16 cellular contexts compared by ENCODE assay signal in genomic region chr10:17101910-17102266, GRCh38. TPM values are rescaled to one million over a fixed set of nuclear protein-coding genes. Genes with fewer than 3 reads are reported as not detected.
A peak's percentile ranks its signal among the peaks of the same experiment; 100 is the strongest.
DNase-seq lines count a peak whose midpoint lies in the region; ATAC-seq, FAIRE-seq and TF ChIP-seq lines count a peak whose summit lies in the region.
"Had no signal": no experiment of that assay in that cellular context is flagged by ENCODE, and none has a peak within 500 bp of the region (broad histone marks: within the 10 kb centered on the region; RNA-seq: fewer than 3 reads in every experiment).

No MANE protein-coding gene starts in this region.

- CTCF ChIA-PET in K562 (lab: Yijun Ruan, JAX; ENCODE audit: low intra/inter-chr PET ratio) (no interaction called here), HepG2 (lab: Yijun Ruan, JAX; ENCODE audit: low intra/inter-chr PET ratio, low total read pairs) (no interaction called here)

- H3K27me3 ChIP-seq in heart left ventricle (no peaks in the 10 kb centered on the region), right atrium auricular region (no peaks in the 10 kb centered on the region), K562 (ENCODE audit: control insufficient read depth in 2 of 2, insufficient read depth in 2 of 2, low read length in 2 of 2) (no peaks in the 10 kb centered on the region), HepG2 (ENCODE audit: control insufficient read depth in 1 of 2, insufficient read depth in 2 of 2, low read length in 2 of 2) (no peaks in the 10 kb centered on the region), ovary (no peaks in the 10 kb centered on the region)

- H3K9me3 ChIP-seq in heart left ventricle = peaks cover 0 to 8% (median 0%) of the 10 kb centered on the region in 12 donors
- no peaks in the 10 kb centered on the region for H3K9me3 ChIP-seq in right atrium auricular region
- H3K9me3 ChIP-seq in K562 (replicated peaks; ENCODE audit: control insufficient read depth, insufficient read depth, low read depth, low read length) = no peaks in the 10 kb centered on the region
- H3K9me3 ChIP-seq in HepG2 (ENCODE audit: low read length) = no peaks in the 10 kb centered on the region
- H3K9me3 ChIP-seq in ovary = no peaks in the 10 kb centered on the region

- no peak overlapping the region for H3K4me3 ChIP-seq in heart left ventricle
- H3K4me3 ChIP-seq in right atrium auricular region = no peak overlapping the region
- H3K4me3 ChIP-seq in K562 = no peak overlapping the region
- H3K4me3 ChIP-seq in HepG2 (replicated peaks in 1 of 3; ENCODE audit: insufficient read depth in 1 of 3, low read depth in 2 of 3, low read length in 3 of 3) = no peak overlapping the region
- H3K4me3 ChIP-seq in ovary = no peak overlapping the region

- H3K27ac ChIP-seq in heart left ventricle (peak overlapping the region in 8 of 12 donors; percentile 1 to 67 (median 41)), right atrium auricular region (no peak overlapping the region), K562 (ENCODE audit: extremely low read depth, low read depth, low read length) (no peak overlapping the region), HepG2 (ENCODE audit: extremely low read length, insufficient read depth, low read length) (no peak overlapping the region), ovary (no peak overlapping the region)

- no peaks in the 10 kb centered on the region for H3K9me3 Mint-ChIP-seq in type B pancreatic cell
- H3K9me3 Mint-ChIP-seq in stimulated activated naive CD8-positive, alpha-beta T cell treated with anti-CD3 and anti-CD28 coated beads, Interleukin-15, amount 100 ng/mL, for 72 hours = no peaks in the 10 kb centered on the region

- intact Hi-C loops in heart left ventricle (cut with DNase I) = no loop called here
- intact Hi-C loops in K562 (cut with micrococcal nuclease) = loop anchor here (10.0 kb wide), 1 partner anchor 147 kb away; no protein-coding TSS in a partner anchor
- intact Hi-C loops in HepG2 (cut with micrococcal nuclease; ENCODE audit: unreplicated experiment) = no loop called here
- intact Hi-C loops in ovary (cut with DNase I) = loop anchor here in 1 of 4 donors (5.0 kb wide), 1 partner anchor 125 kb away; the partner anchor contains the start of gene VIM

- no TSS peak for BruUV-seq in K562 (replicated peaks; lab: Mats Ljungman, UMichigan)
- no TSS peak for BruUV-seq in HepG2 (replicated peaks; lab: Mats Ljungman, UMichigan)

- H3K9me1 ChIP-seq in K562 (ENCODE audit: control insufficient read depth, insufficient read depth, low read length) = no peaks in the 10 kb centered on the region

- H3K4me2 ChIP-seq in K562 (ENCODE audit: insufficient read depth, low read length) (no peak overlapping the region), HepG2 (ENCODE audit: low read depth, low read length) (peak overlapping the region; percentile 32; the same call in 1 of the 2 replicates)

- TF ChIP-seq RAD21 in K562 (CRISPR knock-in tag; conservative IDR thresholded peaks at IDR 0.05 in 1 of 2, IDR thresholded peaks at IDR 0.05 in 1 of 2) = no peak
- TF ChIP-seq RAD21 in HepG2 (CRISPR knock-in tag; IDR thresholded peaks at IDR 0.05) = no peak

- H3K9ac ChIP-seq in K562 (ENCODE audit: insufficient read depth in 1 of 2, low read depth in 2 of 2, low read length in 2 of 2) = no peak overlapping the region
- no peak overlapping the region for H3K9ac ChIP-seq in HepG2 (ENCODE audit: insufficient read depth, low read depth, low read length)

- H3K36me3 Mint-ChIP-seq in type B pancreatic cell = no peaks in the 10 kb centered on the region

- peaks cover 7% of the 10 kb centered on the region for H3K4me1 Mint-ChIP-seq in type B pancreatic cell (ENCODE audit: unreplicated experiment)
- no peaks in the 10 kb centered on the region for H3K4me1 Mint-ChIP-seq in stimulated activated naive CD8-positive, alpha-beta T cell treated with anti-CD3 and anti-CD28 coated beads, Interleukin-15, amount 100 ng/mL, for 72 hours

- no peaks in the 10 kb centered on the region for H4K20me1 ChIP-seq in K562 (replicated peaks; ENCODE audit: control insufficient read depth, insufficient read depth, low read length)
- H4K20me1 ChIP-seq in HepG2 (ENCODE audit: insufficient read depth, low read length) = no peaks in the 10 kb centered on the region

- no peak for TF ChIP-seq EP300 in K562 (IDR thresholded peaks at IDR 0.05; ENCODE audit: low read length)
- no peak for TF ChIP-seq EP300 in HepG2 (IDR thresholded peaks at IDR 0.05; ENCODE audit: low read depth in 2 of 2, low read length in 2 of 2)
- no peak for TF ChIP-seq EP300 in HepG2 (CRISPR knock-in tag; IDR thresholded peaks at IDR 0.05; ENCODE audit: borderline replicate concordance)
- TF ChIP-seq EP300 in ovary (IDR thresholded peaks at IDR 0.05) = no peak

- H3K27ac Mint-ChIP-seq in type B pancreatic cell = peak overlapping the region; percentile 30
- no peak overlapping the region for H3K27ac Mint-ChIP-seq in stimulated activated naive CD8-positive, alpha-beta T cell treated with anti-CD3 and anti-CD28 coated beads, Interleukin-15, amount 100 ng/mL, for 72 hours

- no peak for DNase-seq in heart left ventricle
- DNase-seq in right atrium auricular region (ENCODE audit: low spot score) = no peak
- DNase-seq in K562 (ENCODE audit: extremely low read depth in 1 of 4, low spot score in 3 of 4) = no peak
- no peak for DNase-seq in HepG2 (ENCODE audit: low spot score)
- no peak for DNase-seq in type B pancreatic cell (ENCODE audit: extremely low spot score, unreplicated experiment)
- DNase-seq in NCI-H2196 treated with DMSO at 0.1 percent for 48 hours (lab: John Stamatoyannopoulos, UW; ENCODE audit: unreplicated experiment) = no peak
- DNase-seq in ovary = no peak
- no peak for DNase-seq in stimulated activated naive CD8-positive, alpha-beta T cell treated with anti-CD3 and anti-CD28 coated beads, Interleukin-15, amount 100 ng/mL, for 72 hours
- DNase-seq: 8988T, C1 segment of cervical spinal cord, Kasumi-1, NCI-H1417, NCI-H1930, NCI-H2171, NCI-H82 had no signal

- H3K4me1 ChIP-seq in heart left ventricle (peaks cover 0 to 17% (median 0%) of the 10 kb centered on the region in 12 donors), right atrium auricular region (no peaks in the 10 kb centered on the region), K562 (replicated peaks in 1 of 2; ENCODE audit: control insufficient read depth in 2 of 2, insufficient read depth in 2 of 2, low read length in 2 of 2) (no peaks in the 10 kb centered on the region), HepG2 (ENCODE audit: insufficient read depth, low read length) (peaks cover 9% of the 10 kb centered on the region), ovary (ENCODE audit: insufficient read depth) (no peaks in the 10 kb centered on the region)

- TF ChIP-seq CTCF in heart left ventricle (IDR thresholded peaks at IDR 0.05) (no peak), right atrium auricular region (IDR thresholded peaks at IDR 0.05) (no peak), K562 (IDR thresholded peaks at IDR 0.05 in 2 of 3, conservative IDR thresholded peaks at IDR 0.05 in 1 of 3; ENCODE audit: insufficient read depth in 2 of 3, low read depth in 1 of 3, low read length in 3 of 3) (no peak), HepG2 (CRISPR knock-in tag; IDR thresholded peaks at IDR 0.05) (no peak), type B pancreatic cell (conservative IDR thresholded peaks at IDR 0.05) (no peak), ovary (IDR thresholded peaks at IDR 0.05) (no peak)

- POLR2A ChIA-PET in K562 (lab: Yijun Ruan, JAX) (interaction anchor here (1.1 kb wide), 1 partner anchor 26 kb away, joined by 3 read pairs; no protein-coding TSS in a partner anchor), HepG2 (lab: Yijun Ruan, JAX) (no interaction called here)

- no peak for ATAC-seq in heart left ventricle
- ATAC-seq in K562 = no peak
- ATAC-seq in HepG2 = peak; percentile 31; the same call in 2 of the 3 replicates
- no peak for ATAC-seq in stimulated activated naive CD8-positive, alpha-beta T cell treated with anti-CD3 and anti-CD28 coated beads, Interleukin-15, amount 100 ng/mL, for 72 hours

- H3K36me3 ChIP-seq in heart left ventricle = no peaks in the 10 kb centered on the region
- no peaks in the 10 kb centered on the region for H3K36me3 ChIP-seq in right atrium auricular region
- H3K36me3 ChIP-seq in K562 (ENCODE audit: control insufficient read depth, insufficient read depth, low read length) = no peaks in the 10 kb centered on the region
- H3K36me3 ChIP-seq in HepG2 (replicated peaks in 1 of 2; ENCODE audit: control insufficient read depth in 1 of 2, insufficient read depth in 2 of 2, low read length in 2 of 2) = no peaks in the 10 kb centered on the region
- no peaks in the 10 kb centered on the region for H3K36me3 ChIP-seq in ovary

- H2AFZ ChIP-seq in K562 (ENCODE audit: low read depth, low read length) (0 out of 2 replicates have a peak overlapping the region, but pooled peaks have one; percentile 0), HepG2 (ENCODE audit: low read length) (no peak overlapping the region)

- no peak for TF ChIP-seq POLR2A in heart left ventricle (IDR thresholded peaks at IDR 0.05)
- TF ChIP-seq POLR2A in K562 (conservative IDR thresholded peaks at IDR 0.05) = no peak
- no peak for TF ChIP-seq POLR2A in HepG2 (IDR thresholded peaks at IDR 0.05; ENCODE audit: insufficient read depth in 1 of 2, low read depth in 2 of 2, low read length in 2 of 2)
- TF ChIP-seq POLR2A in ovary (IDR thresholded peaks at IDR 0.05) = no peak

- in situ Hi-C loops in K562 (cut with MboI) = no loop called here
- in situ Hi-C loops in HepG2 (cut with HindIII; ENCODE audit: extremely low pct_ligation_motif_present, low pct_unique_long_range_greater_than_20kb) = no loop called here

- FAIRE-seq in K562 (lab: Jason Lieb, UNC) (no peak), HepG2 (lab: Jason Lieb, UNC) (no peak)
- FAIRE-seq: H54 had no signal

- no peak overlapping the region for H3K4me3 Mint-ChIP-seq in type B pancreatic cell
- no peak overlapping the region for H3K4me3 Mint-ChIP-seq in stimulated activated naive CD8-positive, alpha-beta T cell treated with anti-CD3 and anti-CD28 coated beads, Interleukin-15, amount 100 ng/mL, for 72 hours

- no peaks in the 10 kb centered on the region for H3K79me2 ChIP-seq in K562 (ENCODE audit: control insufficient read depth, insufficient read depth, low read length)
- H3K79me2 ChIP-seq in HepG2 (ENCODE audit: insufficient read depth, low read length) = no peaks in the 10 kb centered on the region

- no peaks in the 10 kb centered on the region for H3K27me3 Mint-ChIP-seq in type B pancreatic cell
- no peaks in the 10 kb centered on the region for H3K27me3 Mint-ChIP-seq in stimulated activated naive CD8-positive, alpha-beta T cell treated with anti-CD3 and anti-CD28 coated beads, Interleukin-15, amount 100 ng/mL, for 72 hours

RNA-seq across cellular contexts. Expression of gene CUBN, which starts 27.7 kb away (rescaled TPM):
- total RNA-seq in heart left ventricle (1 to 10 TPM in 2 of 9 donors, under 1 TPM in 7; 0.28 to 1.5 (median 0.51) TPM), right atrium auricular region (under 1 TPM; 0.15 to 0.94 TPM), K562 (2014; rRNA removed) (0.08 and 0.09 TPM in 2 replicates), K562 (2014; rRNA removed; fragmentation: Illumina TruSeq; extraction: Trizol) (0.13 and 0.33 TPM in 2 replicates), K562 (2015; rRNA removed; fragmentation: Illumina TruSeq; extraction: Trizol) (0.22 and 0.23 TPM in 2 replicates), K562 (2021) (0.09 and 0.22 TPM in 2 replicates), HepG2 (2016; rRNA removed; fragmentation: Illumina TruSeq; extraction: Trizol) (0.08 and 0.27 TPM in 2 replicates), type B pancreatic cell (ENCODE audit: low replicate concordance) (1.0 and 2.2 TPM in 2 replicates), ovary (1 to 10 TPM; 3.5 to 5.8 (median 4.6) TPM)
- polyA plus RNA-seq in heart left ventricle (under 1 TPM; 0.07 to 0.27 TPM), K562 (2011; rRNA removed) (0.18 and 0.22 TPM in 2 replicates), K562 (2014; fragmentation: Illumina TruSeq; extraction: Trizol) (0.09 and 0.17 TPM in 2 replicates), K562 (2014; fragmentation: Nextera tagmentation; extraction: Ambion mirVana) (under 1 TPM; 0.04 TPM), K562 (2014; rRNA removed) (0.09 and 0.61 TPM in 2 replicates), HepG2 (2011; rRNA removed) (0.17 and 0.32 TPM in 2 replicates), ovary (1 to 10 TPM; 1.9 to 3.5 TPM)
- total RNA-seq in K562 (2011; cell fraction: chromatin; rRNA removed; ENCODE audit: low replicate concordance) = 0.55 and 0.67 TPM in 2 replicates
- 0.50 and 0.79 TPM in 2 replicates for total RNA-seq in K562 (2011; cell fraction: nucleolus; rRNA removed)
- 0.38 and 0.95 TPM in 2 replicates for total RNA-seq in K562 (2011; cell fraction: nucleoplasm; rRNA removed)
- 0.03 and 0.07 TPM in 2 replicates for polyA plus RNA-seq in K562 (2011; cell fraction: cytosol; rRNA removed)
- 0.48 and 1.2 TPM in 2 replicates for polyA plus RNA-seq in K562 (2011; cell fraction: nucleus; rRNA removed)
- polyA plus RNA-seq in K562 (2012) = 0.12 and 0.79 TPM in 2 replicates
- 0.48 and 0.67 TPM in 2 replicates for polyA minus RNA-seq in K562 (2011; rRNA and poly(A)+ RNA removed)
- not detected in 2 replicates for polyA minus RNA-seq in K562 (2011; cell fraction: cytosol; rRNA and poly(A)+ RNA removed)
- 0.40 and 1.6 TPM in 2 replicates for polyA minus RNA-seq in K562 (2011; cell fraction: nucleus; rRNA and poly(A)+ RNA removed)
- 0.10 TPM in 1 of 2 replicates, not detected in the other for total RNA-seq in HepG2 (2016; cell fraction: cytosol; rRNA removed; fragmentation: Illumina TruSeq; extraction: Trizol; ENCODE audit: low read depth)
- 0.06 and 0.35 TPM in 2 replicates for total RNA-seq in HepG2 (2016; cell fraction: insoluble cytoplasmic fraction; rRNA removed; fragmentation: Illumina TruSeq; extraction: Trizol)
- 0.12 and 0.21 TPM in 2 replicates for total RNA-seq in HepG2 (2016; cell fraction: membrane; rRNA removed; fragmentation: Illumina TruSeq; extraction: Trizol)
- total RNA-seq in HepG2 (2016; cell fraction: nucleus; rRNA removed; fragmentation: Illumina TruSeq; extraction: Trizol) = 0.50 and 0.56 TPM in 2 replicates
- polyA plus RNA-seq in HepG2 (2011; cell fraction: cytosol; rRNA removed) = 0.05 and 0.06 TPM in 2 replicates
- polyA plus RNA-seq in HepG2 (2011; cell fraction: nucleus; rRNA removed) = 0.24 and 0.43 TPM in 2 replicates
- 0.01 and 0.03 TPM in 2 replicates for polyA plus RNA-seq in HepG2 (2012)
- polyA plus RNA-seq in HepG2 (2016; cell fraction: cytosol; fragmentation: Illumina TruSeq; extraction: Trizol; ENCODE audit: low read depth) = 0.05 TPM in 1 of 2 replicates, not detected in the other
- polyA plus RNA-seq in HepG2 (2016; cell fraction: insoluble cytoplasmic fraction; fragmentation: Illumina TruSeq; extraction: Trizol; ENCODE audit: low read depth) = 0.02 TPM in 1 of 2 replicates, not detected in the other
- not detected in 2 replicates for polyA plus RNA-seq in HepG2 (2016; cell fraction: membrane; fragmentation: Illumina TruSeq; extraction: Trizol; ENCODE audit: low read depth)
- polyA plus RNA-seq in HepG2 (2016; cell fraction: nucleus; fragmentation: Illumina TruSeq; extraction: Trizol; ENCODE audit: insufficient read depth, low read depth) = 0.48 and 0.52 TPM in 2 replicates
- 0.07 and 0.24 TPM in 2 replicates for polyA minus RNA-seq in HepG2 (2011; rRNA and poly(A)+ RNA removed; ENCODE audit: low replicate concordance)
- 0.10 TPM in 1 of 2 replicates, not detected in the other for polyA minus RNA-seq in HepG2 (2011; cell fraction: cytosol; rRNA and poly(A)+ RNA removed)
- polyA minus RNA-seq in HepG2 (2011; cell fraction: nucleus; rRNA and poly(A)+ RNA removed) = 1.1 and 1.7 TPM in 2 replicates

Comparison
In these comparisons a context has a peak if more than half of its experiments do, and no peak if none do; other contexts are left out.
1. H3K27ac ChIP-seq: peak in heart left ventricle (8 of 12); none in right atrium auricular region (0 of 2), K562 (single experiment), HepG2 (single experiment) and ovary (0 of 2).